Comparison of ENCODE assay signal across 1 cellular context in the genomic region with DNA sequence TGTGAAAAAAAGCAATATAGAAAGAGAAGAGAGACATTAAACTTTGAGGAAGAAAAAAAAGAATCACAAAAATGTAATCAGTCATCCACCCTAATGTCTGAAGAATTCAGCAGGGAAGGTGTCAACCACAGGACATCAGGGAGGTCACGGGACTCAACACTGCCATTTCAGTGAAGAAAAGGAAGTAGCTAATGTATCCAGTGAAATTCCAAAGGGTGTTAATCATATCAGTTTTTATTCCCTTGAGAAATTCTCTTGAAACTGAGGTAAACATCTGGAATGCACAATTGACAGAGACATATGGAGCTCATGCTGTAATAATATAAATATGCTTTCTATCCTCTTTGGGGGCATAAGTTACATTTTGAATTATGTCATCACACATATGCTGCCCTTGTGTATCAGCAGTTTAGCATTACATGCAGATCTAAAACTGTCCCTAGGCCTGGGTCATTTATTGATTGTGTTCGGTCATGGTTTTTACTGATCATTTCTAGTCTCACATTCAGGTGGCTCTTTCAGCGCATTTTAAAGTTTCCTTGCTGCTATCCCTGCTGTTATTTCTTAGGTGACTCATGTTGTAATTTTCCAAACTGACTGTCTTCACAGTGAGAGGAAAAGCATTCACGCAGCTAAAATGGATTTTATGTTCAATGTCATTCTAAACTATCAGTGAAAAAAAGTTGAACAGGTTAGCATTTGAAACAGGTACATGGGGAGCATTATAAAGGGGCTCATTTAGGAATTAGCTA.
TF ChIP-seq lines count a peak whose summit lies in the region.

No MANE protein-coding gene starts in this region.

TF ChIP-seq in GM23338, 12 proteins besides CTCF, POLR2A, EP300 and RAD21 (continued from another document):
- no peak for TF ChIP-seq ZNF462 (CRISPR knock-in tag; IDR thresholded peaks at IDR 0.05)
- TF ChIP-seq NANOG (IDR thresholded peaks at IDR 0.05; ENCODE audit: borderline replicate concordance), result no peak
- no peak for TF ChIP-seq EZH2phosphoT487 (IDR thresholded peaks at IDR 0.05; ENCODE audit: unreplicated experiment)
- no peak for TF ChIP-seq POLR2AphosphoS5 (IDR thresholded peaks at IDR 0.05; ENCODE audit: low read depth)
- no peak for TF ChIP-seq JUNB (IDR thresholded peaks at IDR 0.05; ENCODE audit: unreplicated experiment)
- TF ChIP-seq STAT1 (IDR thresholded peaks at IDR 0.05; ENCODE audit: unreplicated experiment), result no peak
